15 cellular contexts compared by ENCODE assay signal in genomic region chr9:34143116-34143515, GRCh38. TPM values are rescaled to one million over a fixed set of nuclear protein-coding genes. Genes with fewer than 3 reads are reported as not detected.
A peak's percentile ranks its signal among the peaks of the same experiment; 100 is the strongest.
DNase-seq lines count a peak whose midpoint lies in the region; ATAC-seq and TF ChIP-seq lines count a peak whose summit lies in the region.
"Had no signal": no experiment of that assay in that cellular context is flagged by ENCODE, and none has a peak within 500 bp of the region (broad histone marks: within the 10 kb centered on the region; RNA-seq: fewer than 3 reads in every experiment).

No MANE protein-coding gene starts in this region.

- H3K9me3 ChIP-seq in right cardiac atrium (ENCODE audit: control insufficient read depth, low read length) (no peaks in the 10 kb centered on the region), subcutaneous abdominal adipose tissue (ENCODE audit: control insufficient read depth in 5 of 5, low read length in 5 of 5) (no peaks in the 10 kb centered on the region)
- H3K9me3 ChIP-seq: HAP-1 had no signal

- peak overlapping the region; percentile 14 for H3K27ac Mint-ChIP-seq in dendritic cell treated with granulocyte-macrophage colony-stimulating factor and Interleukin-4, amounts not matched to agents 40 ng/mL and 50 ng/mL, for 4 days
- H3K27ac Mint-ChIP-seq: T-helper 17 cell had no signal

- POLR2A ChIA-PET in RWPE1 (lab: Yijun Ruan, JAX; ENCODE audit: low non-redundant PET), result interaction anchor here (0.6 kb wide), 1 partner anchor 37 kb away, joined by 3 read pairs; no protein-coding TSS in a partner anchor

- no peaks in the 10 kb centered on the region for H3K27me3 ChIP-seq in right cardiac atrium (ENCODE audit: control insufficient read depth, insufficient read depth)
- H3K27me3 ChIP-seq in subcutaneous abdominal adipose tissue (ENCODE audit: control insufficient read depth in 5 of 5, insufficient read depth in 4 of 5, low read length in 5 of 5), result no peaks in the 10 kb centered on the region

- CTCF ChIA-PET in RWPE1 (lab: Yijun Ruan, JAX), result no interaction called here

- no peak overlapping the region for H3K4me3 ChIP-seq in right cardiac atrium (ENCODE audit: low read length)
- no peak overlapping the region for H3K4me3 ChIP-seq in subcutaneous abdominal adipose tissue (ENCODE audit: low read depth in 1 of 5, low read length in 5 of 5)
- H3K4me3 ChIP-seq: HAP-1 had no signal

- peak; percentile 8 for ATAC-seq in left ventricle myocardium superior
- ATAC-seq in right cardiac atrium, result no peak
- ATAC-seq in HG03432 (IDR thresholded peaks at IDR 0.05; ENCODE audit: unreplicated experiment), result no peak
- ATAC-seq: T-helper 17 cell had no signal

- H3K36me3 Mint-ChIP-seq in dendritic cell treated with granulocyte-macrophage colony-stimulating factor and Interleukin-4, amounts not matched to agents 40 ng/mL and 50 ng/mL, for 4 days (ENCODE audit: low read depth), result no peaks in the 10 kb centered on the region

- intact Hi-C loops in left ventricle myocardium superior (cut with micrococcal nuclease) (no loop called here), right cardiac atrium (cut with DNase I) (no loop called here)
- intact Hi-C loops in dendritic cell treated with granulocyte-macrophage colony-stimulating factor and Interleukin-4, amounts not matched to agents 40 ng/mL and 50 ng/mL, for 4 days (cut with micrococcal nuclease), result no loop called here

- no peaks in the 10 kb centered on the region for H3K4me1 ChIP-seq in right cardiac atrium (ENCODE audit: control insufficient read depth, insufficient read depth, low read length)
- peaks cover 0 to 19% (median 11%) of the 10 kb centered on the region in 5 donors for H3K4me1 ChIP-seq in subcutaneous abdominal adipose tissue (ENCODE audit: control insufficient read depth in 5 of 5, insufficient read depth in 5 of 5, low read length in 5 of 5)
- H3K4me1 ChIP-seq: HAP-1 had no signal

- H3K27ac ChIP-seq in right cardiac atrium (ENCODE audit: low read length), result no peak overlapping the region
- H3K27ac ChIP-seq in subcutaneous abdominal adipose tissue (ENCODE audit: low read depth, low read length), result peak overlapping the region; percentile 54
- H3K27ac ChIP-seq in RWPE1, result no peak overlapping the region
- H3K27ac ChIP-seq: C4-2B, KMS-11 had no signal

- H3K9me3 Mint-ChIP-seq in dendritic cell treated with granulocyte-macrophage colony-stimulating factor and Interleukin-4, amounts not matched to agents 40 ng/mL and 50 ng/mL, for 4 days, result no peaks in the 10 kb centered on the region

- H3K36me3 ChIP-seq in subcutaneous abdominal adipose tissue (ENCODE audit: control insufficient read depth in 5 of 5, insufficient read depth in 5 of 5, low read length in 5 of 5), result no peaks in the 10 kb centered on the region
- H3K36me3 ChIP-seq: HAP-1 had no signal

- H3K4me1 Mint-ChIP-seq in dendritic cell treated with granulocyte-macrophage colony-stimulating factor and Interleukin-4, amounts not matched to agents 40 ng/mL and 50 ng/mL, for 4 days (ENCODE audit: low read depth), result peaks cover 28% of the 10 kb centered on the region

- H3K27me3 Mint-ChIP-seq in dendritic cell treated with granulocyte-macrophage colony-stimulating factor and Interleukin-4, amounts not matched to agents 40 ng/mL and 50 ng/mL, for 4 days, result peaks cover 25% of the 10 kb centered on the region
- H3K27me3 Mint-ChIP-seq: T-helper 17 cell had no signal

- WGBS in right cardiac atrium, result 56% methylated on average over 2 of the region's 2 CpGs

- TF ChIP-seq CTCF in RWPE1 (conservative IDR thresholded peaks at IDR 0.05; ENCODE audit: low read depth), result no peak

- DNase-seq in left ventricle myocardium superior, result no peak
- no peak for DNase-seq in right cardiac atrium
- peak; percentile 39 to 44 for DNase-seq in Kasumi-1 (lab: John Stamatoyannopoulos, UW)
- no peak for DNase-seq in RWPE1 (ENCODE audit: low spot score)
- DNase-seq in HuH-7 (ENCODE audit: low spot score), result no peak
- DNase-seq: DMS79 treated with DMSO at 0.1 percent for 48 hours, NCI-H1105, NCI-H1694, T-helper 17 cell had no signal

- H3K9ac ChIP-seq in subcutaneous abdominal adipose tissue (ENCODE audit: low read length in 5 of 5), result no peak overlapping the region
- H3K9ac ChIP-seq: KMS-11 had no signal

- no peak overlapping the region for H3K4me3 Mint-ChIP-seq in dendritic cell treated with granulocyte-macrophage colony-stimulating factor and Interleukin-4, amounts not matched to agents 40 ng/mL and 50 ng/mL, for 4 days
- H3K4me3 Mint-ChIP-seq: T-helper 17 cell had no signal

RNA-seq across cellular contexts. Expression of gene DCAF12, which starts 16.6 kb away (rescaled TPM):
- 17.3 TPM for total RNA-seq in left ventricle myocardium superior
- total RNA-seq in right cardiac atrium, result 10 to 100 TPM; 12.0 to 17.1 (median 15.5) TPM
- polyA plus RNA-seq in right cardiac atrium, result 8.3 TPM

RNA-seq across cellular contexts. Expression of gene UBAP1, which starts 35.7 kb away (rescaled TPM):
- 46.9 TPM for total RNA-seq in left ventricle myocardium superior
- total RNA-seq in right cardiac atrium, result 10 to 100 TPM; 43.6 to 51.1 (median 46.6) TPM
- polyA plus RNA-seq in right cardiac atrium, result 31.2 TPM

Comparison
In these comparisons a context has a peak if more than half of its experiments do, and no peak if none do; other contexts are left out.
1. DNase-seq: peak in Kasumi-1 (2 of 2); none in left ventricle myocardium superior (single experiment), right cardiac atrium (0 of 3), RWPE1 (single experiment) and HuH-7 (single experiment).